7 cellular contexts compared by ENCODE assay signal in the genomic region with DNA sequence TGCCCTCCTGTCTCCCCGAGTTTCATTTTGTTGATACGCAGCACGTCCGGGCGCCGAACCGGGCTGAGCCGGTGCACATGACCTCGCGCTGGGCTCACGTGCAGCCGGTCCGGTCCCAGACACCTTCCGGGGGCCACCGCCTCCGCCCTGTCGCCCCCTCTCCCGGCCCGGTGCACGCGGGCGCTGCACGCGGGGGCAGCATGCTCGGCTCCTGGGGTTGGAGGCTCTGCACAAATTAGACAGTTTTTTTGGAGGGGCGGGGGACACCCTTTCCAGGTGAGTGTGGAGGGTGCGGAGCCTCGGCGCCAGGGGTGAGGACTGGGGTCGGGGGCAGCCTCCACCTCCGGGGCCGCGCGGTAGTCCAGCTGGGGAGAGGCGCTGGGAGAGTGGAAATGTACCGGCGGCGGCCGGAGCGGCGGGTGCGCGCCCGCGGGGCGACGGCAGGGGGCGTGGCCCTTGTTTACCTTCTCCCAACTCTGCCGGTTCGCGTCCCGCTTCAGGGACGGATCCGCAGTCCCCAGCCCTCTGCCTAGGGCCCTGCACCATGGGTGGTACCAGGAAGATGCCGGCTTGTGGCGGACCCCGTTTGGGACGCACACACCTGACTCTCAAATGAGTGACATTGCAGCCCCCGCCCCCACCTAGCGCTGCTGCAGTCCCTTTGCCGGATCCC. TPM values are rescaled to one million over a fixed set of nuclear protein-coding genes. Genes with fewer than 3 reads are reported as not detected.
A peak's percentile ranks its signal among the peaks of the same experiment; 100 is the strongest.
DNase-seq lines count a peak whose midpoint lies in the region; ATAC-seq and TF ChIP-seq lines count a peak whose summit lies in the region.

No MANE protein-coding gene starts in this region.

- DNase-seq in GM12865 (ENCODE audit: low read depth) = peak; percentile 83
- peak; percentile 61 for DNase-seq in HEK293T (ENCODE audit: extremely low spot score)
- DNase-seq in NB4 (ENCODE audit: low read depth) = peak; percentile 81
- DNase-seq in activated B cell treated with CpG ODN at 0.5 μM for 24 hours = peak; percentile 71
- DNase-seq in left lobe of liver (ENCODE audit: low spot score) = peak; percentile 83
- DNase-seq in stimulated activated CD4-positive, alpha-beta T cell treated with anti-CD3 and anti-CD28 coated beads, Interleukin-2, amount 100 ng/mL, for 24 hours = peak; percentile 81 to 87

- POLR2A ChIA-PET in HEK293T (lab: Yijun Ruan, JAX) = interaction anchor here (0.7 to 4.8 kb wide), 7 partner anchors 8 to 300 kb away, joined by 3 to 23 read pairs (median 4); partner anchors contain the start of genes CDKN2AIPNL, PPP2CA and UBE2B
- POLR2A ChIA-PET in activated B cell treated with CpG ODN at 0.5 μM for 24 hours (lab: Charles Lee) = interaction anchor here (0.7 to 16.8 kb wide), 8 partner anchors 7 to 156 kb away, joined by 3 to 763 read pairs (median 24); partner anchors contain the start of genes CDKN2AIPNL and UBE2B

- ATAC-seq in activated B cell treated with CpG ODN at 0.5 μM for 24 hours (ENCODE audit: low read depth) (peak; percentile 2), left lobe of liver (peak; percentile 57)

- peaks cover 58% of the 10 kb centered on the region for H3K4me1 Mint-ChIP-seq in activated B cell treated with CpG ODN at 0.5 μM for 24 hours

- no peaks in the 10 kb centered on the region for H3K9me3 Mint-ChIP-seq in activated B cell treated with CpG ODN at 0.5 μM for 24 hours

- TF ChIP-seq CTCF in GM12865 (IDR thresholded peaks at IDR 0.05; ENCODE audit: insufficient read depth, low read depth, low read length, missing control alignments) (peak; percentile 43), NB4 (IDR thresholded peaks at IDR 0.05; ENCODE audit: low read depth, low read length) (peak; percentile 10), activated B cell treated with CpG ODN at 0.5 μM for 24 hours (IDR thresholded peaks at IDR 0.05) (no peak)

- no peaks in the 10 kb centered on the region for H3K27me3 Mint-ChIP-seq in activated B cell treated with CpG ODN at 0.5 μM for 24 hours

- H3K27ac ChIP-seq in cingulate gyrus (ENCODE audit: low read depth, low read length) = peak overlapping the region; percentile 97

- H3K4me3 ChIP-seq in GM12865 (ENCODE audit: low read depth, low read length) (peak overlapping the region; percentile 95), NB4 (ENCODE audit: low read depth, low read length) (peak overlapping the region; percentile 75)

- TF ChIP-seq POLR2A in NB4 (IDR thresholded peaks at IDR 0.05; ENCODE audit: extremely low read depth, insufficient read length) = peak; percentile 63

- peak overlapping the region; percentile 98 for H3K4me3 Mint-ChIP-seq in activated B cell treated with CpG ODN at 0.5 μM for 24 hours

- H3K27ac Mint-ChIP-seq in activated B cell treated with CpG ODN at 0.5 μM for 24 hours = peak overlapping the region; percentile 85

- intact Hi-C loops in activated B cell treated with CpG ODN at 0.5 μM for 24 hours (cut with micrococcal nuclease) = loop anchor here (1.0 to 5.0 kb wide), 10 partner anchors 14 to 350 kb away; partner anchors contain the start of genes CAMLG, CDKN2AIPNL, SEC24A and SKP1

- H3K36me3 Mint-ChIP-seq in activated B cell treated with CpG ODN at 0.5 μM for 24 hours (ENCODE audit: low read depth) = peaks cover 24% of the 10 kb centered on the region

- CTCF ChIA-PET in HEK293T (lab: Yijun Ruan, JAX) (interaction anchor here (0.7 to 1.5 kb wide), 6 partner anchors 11 to 61 kb away, joined by 3 to 4 read pairs (median 4); no protein-coding TSS in a partner anchor), activated B cell treated with CpG ODN at 0.5 μM for 24 hours (lab: Charles Lee) (interaction anchor here (0.6 to 4.5 kb wide), 12 partner anchors 10 to 114 kb away, joined by 3 to 41 read pairs (median 10); partner anchors contain the start of gene CDKN2AIPNL)

TF ChIP-seq in HEK293T, 16 proteins besides CTCF, POLR2A, EP300 and RAD21:
- TF ChIP-seq PKNOX1 (IDR thresholded peaks at IDR 0.05) = peak; percentile 31; the same call in 1 of the 2 replicates
- peak; percentile 53 for TF ChIP-seq L3MBTL2 (conservative IDR thresholded peaks at IDR 0.05)
- no peak for TF ChIP-seq LEF1 (IDR thresholded peaks at IDR 0.05; ENCODE audit: borderline replicate concordance)

RNA-seq across cellular contexts. Expression of gene JADE2, which starts 1.1 kb away (rescaled TPM):
- total RNA-seq in activated B cell treated with CpG ODN at 0.5 μM for 24 hours = 218 and 225 TPM in 2 replicates
- 14.2 TPM for total RNA-seq in left lobe of liver

Comparison
In these comparisons a context has a peak if more than half of its experiments do, and no peak if none do; other contexts are left out.
1. Peak in every context shown above with its lines: DNase-seq, ATAC-seq, H3K4me3 ChIP-seq and H3K27ac ChIP-seq.
2. RNA of gene JADE2, which starts 1.1 kb away (total RNA-seq): 218 to 225 TPM in activated B cell treated with CpG ODN at 0.5 μM for 24 hours; 14.2 TPM in left lobe of liver (single experiment); every median in the first group is over 10 times any median in the second.